ENCODE assay signal across 9 cellular contexts in the genomic region with DNA sequence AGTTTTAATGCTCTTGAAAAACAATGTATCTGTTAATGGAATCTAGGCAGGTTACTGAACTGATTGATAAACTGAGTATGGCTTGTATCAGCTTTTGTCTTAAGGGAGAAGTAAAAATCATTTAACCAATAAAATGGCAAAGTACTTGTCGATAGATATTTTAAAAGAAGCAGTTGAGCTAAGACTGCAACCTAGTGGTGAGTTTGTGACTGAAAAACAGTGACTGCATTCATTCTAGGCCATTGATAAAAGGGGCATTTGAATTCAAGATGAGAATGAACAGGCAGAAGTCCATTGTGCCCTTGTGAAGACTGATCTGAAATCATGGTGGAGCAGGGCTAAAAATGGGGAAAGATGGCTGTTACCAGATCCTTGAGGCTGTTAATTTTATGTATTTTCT. TPM values are rescaled to one million over a fixed set of nuclear protein-coding genes. Genes with fewer than 3 reads are reported as not detected.
DNase-seq lines count a peak whose midpoint lies in the region; ATAC-seq and TF ChIP-seq lines count a peak whose summit lies in the region.
"Had no signal": no experiment of that assay in that cellular context is flagged by ENCODE, and none has a peak within 500 bp of the region (broad histone marks: within the 10 kb centered on the region; RNA-seq: fewer than 3 reads in every experiment).

No MANE protein-coding gene starts in this region.

- no peaks in the 10 kb centered on the region for H3K9me3 ChIP-seq in RWPE2 (ENCODE audit: severe bottlenecking)

- peak; percentile 59 for TF ChIP-seq CTCF in GM12873 (IDR thresholded peaks at IDR 0.05; ENCODE audit: insufficient read depth, low read depth, low read length, missing control alignments)
- TF ChIP-seq CTCF in RWPE2 (IDR thresholded peaks at IDR 0.05; ENCODE audit: poor library complexity, severe bottlenecking) = peak; percentile 55

- no peak overlapping the region for H3K4me3 ChIP-seq in RWPE2 (ENCODE audit: severe bottlenecking)

- CTCF ChIA-PET in HEK293T (lab: Yijun Ruan, JAX) = interaction anchor here (0.6 kb wide), 1 partner anchor 197 kb away, joined by 3 read pairs; no protein-coding TSS in a partner anchor

- POLR2A ChIA-PET in HEK293T (lab: Yijun Ruan, JAX) = no interaction called here

- ATAC-seq in RWPE2 (ENCODE audit: low read depth) = no peak
- no peak for ATAC-seq in GM18868 (IDR thresholded peaks at IDR 0.05; ENCODE audit: unreplicated experiment)

- no peaks in the 10 kb centered on the region for H3K36me3 ChIP-seq in RWPE2 (ENCODE audit: low read depth)

- no peak overlapping the region for H3K27ac ChIP-seq in RWPE2 (ENCODE audit: poor library complexity, severe bottlenecking)
- H3K27ac ChIP-seq: parathyroid adenoma had no signal

- no peaks in the 10 kb centered on the region for H3K27me3 ChIP-seq in RWPE2 (ENCODE audit: insufficient read depth, poor library complexity, severe bottlenecking)

- no peaks in the 10 kb centered on the region for H3K4me1 ChIP-seq in RWPE2 (ENCODE audit: insufficient read depth, poor library complexity, severe bottlenecking)

- DNase-seq in HEK293T (ENCODE audit: extremely low spot score) (peak; percentile 32), RWPE2 (ENCODE audit: low spot score) (no peak), glomerular visceral epithelial cell (ENCODE audit: extremely low spot score) (peak; percentile 5), H4 (ENCODE audit: low spot score) (no peak), mucosa of gallbladder (ENCODE audit: low spot score) (no peak), hepatic stellate cell (ENCODE audit: low spot score) (no peak)

TF ChIP-seq in HEK293T, 16 proteins besides CTCF, POLR2A, EP300 and RAD21:
- TF ChIP-seq ZNF384 (IDR thresholded peaks at IDR 0.05) (no peak), CTBP1 (IDR thresholded peaks at IDR 0.05; ENCODE audit: borderline replicate concordance) (no peak), FOXK2 (IDR thresholded peaks at IDR 0.05) (no peak), SUZ12 (IDR thresholded peaks at IDR 0.05) (no peak), LEF1 (IDR thresholded peaks at IDR 0.05; ENCODE audit: borderline replicate concordance) (no peak), ARNT (IDR thresholded peaks at IDR 0.05) (no peak), FOXA1 (IDR thresholded peaks at IDR 0.05) (no peak), FOXM1 (IDR thresholded peaks at IDR 0.05; ENCODE audit: borderline replicate concordance) (no peak), SP1 (IDR thresholded peaks at IDR 0.05) (no peak)
- TF ChIP-seq, protein P1, sequence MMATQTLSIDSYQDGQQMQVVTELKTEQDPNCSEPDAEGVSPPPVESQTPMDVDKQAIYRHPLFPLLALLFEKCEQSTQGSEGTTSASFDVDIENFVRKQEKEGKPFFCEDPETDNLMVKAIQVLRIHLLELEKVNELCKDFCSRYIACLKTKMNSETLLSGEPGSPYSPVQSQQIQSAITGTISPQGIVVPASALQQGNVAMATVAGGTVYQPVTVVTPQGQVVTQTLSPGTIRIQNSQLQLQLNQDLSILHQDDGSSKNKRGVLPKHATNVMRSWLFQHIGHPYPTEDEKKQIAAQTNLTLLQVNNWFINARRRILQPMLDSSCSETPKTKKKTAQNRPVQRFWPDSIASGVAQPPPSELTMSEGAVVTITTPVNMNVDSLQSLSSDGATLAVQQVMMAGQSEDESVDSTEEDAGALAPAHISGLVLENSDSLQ (IDR thresholded peaks at IDR 0.05) = no peak

RNA-seq across cellular contexts. Expression of a gene that starts 59.4 kb away (rescaled TPM):
- not detected in 2 replicates for total RNA-seq in H4 (2014; rRNA removed; shearing (Covaris generic))
- 0.23 TPM for total RNA-seq in mucosa of gallbladder

Comparison
In these comparisons a context has a peak if more than half of its experiments do, and no peak if none do; other contexts are left out.
1. DNase-seq: peak in HEK293T (single experiment) and glomerular visceral epithelial cell (single experiment); none in RWPE2 (single experiment), H4 (single experiment), mucosa of gallbladder (single experiment) and hepatic stellate cell (single experiment).